In genomic region chr6:52263709-52264320, GRCh38 we compare ENCODE assay signal across 9 cellular contexts. TPM values are rescaled to one million over a fixed set of nuclear protein-coding genes. Genes with fewer than 3 reads are reported as not detected.
DNase-seq lines count a peak whose midpoint lies in the region; ATAC-seq and TF ChIP-seq lines count a peak whose summit lies in the region.
"Had no signal": no experiment of that assay in that cellular context is flagged by ENCODE, and none has a peak within 500 bp of the region (broad histone marks: within the 10 kb centered on the region; RNA-seq: fewer than 3 reads in every experiment).

No MANE protein-coding gene starts in this region.

- H3K36me3 ChIP-seq in MG63: peaks cover 87% of the 10 kb centered on the region

- ATAC-seq in GM21825 (IDR thresholded peaks at IDR 0.05; ENCODE audit: unreplicated experiment): peak; percentile 69
- no peak for ATAC-seq in HG03571 (IDR thresholded peaks at IDR 0.05; ENCODE audit: unreplicated experiment)

- H3K27me3 ChIP-seq in MG63: no peaks in the 10 kb centered on the region

- in situ Hi-C loops in astrocyte of the cerebellum (cut with HindIII; ENCODE audit: low sequenced_read_pairs): loop anchor here (25.0 kb wide), 1 partner anchor 398 kb away; the partner anchor contains the start of gene TMEM14A

- TF ChIP-seq CTCF in astrocyte of the cerebellum (IDR thresholded peaks at IDR 0.05; ENCODE audit: low read depth, low read length, missing control alignments): peak; percentile 99

- DNase-seq in GM03348 (ENCODE audit: low spot score) (peak; percentile 81), MG63 (peak; percentile 86), T1000 (lab: John Stamatoyannopoulos, UW) (peak; percentile 46), astrocyte of the cerebellum (ENCODE audit: low read depth) (peak; percentile 32), iPS-NIHi11 (ENCODE audit: low spot score) (peak; percentile 67)
- peak; percentile 76 for DNase-seq in stimulated activated CD4-positive, alpha-beta T cell treated with anti-CD3 and anti-CD28 coated beads, Interleukin-15, amount 100 ng/mL, for 24 hours

- H3K9me3 ChIP-seq in MG63: no peaks in the 10 kb centered on the region

- H3K4me3 ChIP-seq in MG63: no peak overlapping the region
- H3K4me3 ChIP-seq in astrocyte of the cerebellum (ENCODE audit: low read depth, low read length): no peak overlapping the region

RNA-seq across cellular contexts. Expression of gene IL17F, which starts 19.5 kb away (rescaled TPM):
- total RNA-seq in MG63 (2014; rRNA removed; shearing (Covaris generic); ENCODE audit: low replicate concordance): not detected in 2 replicates
- total RNA-seq: lower leg skin had no signal

RNA-seq across cellular contexts. Expression of gene MCM3, which starts 20.7 kb away (rescaled TPM):
- total RNA-seq in MG63 (2014; rRNA removed; shearing (Covaris generic); ENCODE audit: low replicate concordance): 1,027 and 1,090 TPM in 2 replicates

Comparison
In these comparisons a context has a peak if more than half of its experiments do, and no peak if none do; other contexts are left out.
1. DNase-seq: peak in every context shown above with its lines; median percentile 86 in MG63; 81 in GM03348; 76 in stimulated activated CD4-positive, alpha-beta T cell treated with anti-CD3 and anti-CD28 coated beads, Interleukin-15, amount 100 ng/mL, for 24 hours; 67 in iPS-NIHi11; 46 in T1000; 32 in astrocyte of the cerebellum.